8 cellular contexts compared by ENCODE assay signal in genomic region chr2:233419626-233420431, GRCh38.
DNase-seq lines count a peak whose midpoint lies in the region; ATAC-seq and TF ChIP-seq lines count a peak whose summit lies in the region.

No MANE protein-coding gene starts in this region.

- TF ChIP-seq CTCF in heart right ventricle (IDR thresholded peaks at IDR 0.05) = no peak

- peaks cover 76% of the 10 kb centered on the region for H3K36me3 Mint-ChIP-seq in activated CD4-positive, alpha-beta T cell treated with anti-CD3 and anti-CD28 coated beads, Interleukin-2, amount 10 ng/mL, durations not matched to agents 7 days and 5 days (ENCODE audit: low read depth)

- no peak overlapping the region for H2BK120ac ChIP-seq in neuronal stem cell (ENCODE audit: low read depth, low read length)

- 28 to 32% methylated on average over 10 of the region's 10 CpGs for WGBS in heart right ventricle, 2 donors
- WGBS in neuronal stem cell (ENCODE audit: extremely low coverage in 2 of 2, insufficient read length in 2 of 2, insufficient replicate concordance in 1 of 2), 2 donors = no CpG with 5 or more reads among the region's 10 CpGs

- H3K27me3 ChIP-seq in heart right ventricle = no peaks in the 10 kb centered on the region
- H3K27me3 ChIP-seq in subcutaneous abdominal adipose tissue (ENCODE audit: control insufficient read depth in 5 of 5, insufficient read depth in 4 of 5, low read length in 5 of 5) = no peaks in the 10 kb centered on the region
- H3K27me3 ChIP-seq in neuronal stem cell (ENCODE audit: control insufficient read depth in 3 of 3, insufficient read depth in 3 of 3, low read depth in 1 of 3, low read length in 3 of 3) = no peaks in the 10 kb centered on the region

- DNase-seq in NK-92 treated with Interleukin-12 subunit alpha and Interleukin-12 subunit beta, amount 100 ng/mL, for 24 hours (lab: John Stamatoyannopoulos, UW) = peak; percentile 25
- DNase-seq in NK-92 (lab: John Stamatoyannopoulos, UW; ENCODE audit: unreplicated experiment) = no peak
- peak; percentile 70 for DNase-seq in activated CD4-positive, alpha-beta T cell treated with anti-CD3 and anti-CD28 coated beads, Interleukin-2, amount 10 ng/mL, durations not matched to agents 7 days and 5 days
- no peak for DNase-seq in heart right ventricle
- no peak for DNase-seq in DMS 273 treated with DMSO at 0.1 percent for 48 hours (lab: John Stamatoyannopoulos, UW)
- DNase-seq in neuronal stem cell (ENCODE audit: low spot score) = no peak

- H3K4me1 ChIP-seq in heart right ventricle = peaks cover 11 to 81% (median 74%) of the 10 kb centered on the region in 9 donors
- peaks cover 3 to 63% (median 47%) of the 10 kb centered on the region in 5 donors for H3K4me1 ChIP-seq in subcutaneous abdominal adipose tissue (ENCODE audit: control insufficient read depth in 5 of 5, insufficient read depth in 5 of 5, low read length in 5 of 5)
- peaks cover 6 to 12% of the 10 kb centered on the region in 2 donors for H3K4me1 ChIP-seq in neuronal stem cell (ENCODE audit: control insufficient read depth in 2 of 2, insufficient read depth in 1 of 2, low read depth in 1 of 2, low read length in 2 of 2)

- no peak overlapping the region for H2BK5ac ChIP-seq in neuronal stem cell (ENCODE audit: low read length)

- no peak overlapping the region for H2BK12ac ChIP-seq in neuronal stem cell (ENCODE audit: low read length)

- H4K8ac ChIP-seq in neuronal stem cell (ENCODE audit: low read depth, low read length) = no peak overlapping the region

- H3K23ac ChIP-seq in neuronal stem cell (ENCODE audit: low read depth, low read length, poor library complexity) = no peak overlapping the region

- peak overlapping the region in 9 of 10 donors; percentile 18 to 59 (median 57) for H3K4me3 ChIP-seq in heart right ventricle
- peak overlapping the region in 4 of 5 donors; percentile 17 to 55 (median 48) for H3K4me3 ChIP-seq in subcutaneous abdominal adipose tissue (ENCODE audit: low read depth in 1 of 5, low read length in 5 of 5)
- H3K4me3 ChIP-seq in neuronal stem cell (ENCODE audit: low read length in 2 of 2) = no peak overlapping the region

- H3K27ac Mint-ChIP-seq in activated CD4-positive, alpha-beta T cell treated with anti-CD3 and anti-CD28 coated beads, Interleukin-2, amount 10 ng/mL, durations not matched to agents 7 days and 5 days = peak overlapping the region; percentile 93

- no peak overlapping the region for H3K18ac ChIP-seq in neuronal stem cell (ENCODE audit: low read length)

- ATAC-seq in heart right ventricle (peak in 5 of 8 donors; percentile 35 to 67 (median 55)), HG02623 (IDR thresholded peaks at IDR 0.05; ENCODE audit: unreplicated experiment) (no peak)

- CTCF ChIA-PET in activated CD4-positive, alpha-beta T cell treated with anti-CD3 and anti-CD28 coated beads, Interleukin-2, amount 10 ng/mL, durations not matched to agents 7 days and 5 days (lab: Charles Lee) = interaction anchor here (1.1 to 4.8 kb wide), 6 partner anchors 9 to 42 kb away, joined by 3 to 32 read pairs (median 6); no protein-coding TSS in a partner anchor

- no peak overlapping the region for H2AK5ac ChIP-seq in neuronal stem cell (ENCODE audit: low read depth, low read length)

- POLR2A ChIA-PET in activated CD4-positive, alpha-beta T cell treated with anti-CD3 and anti-CD28 coated beads, Interleukin-2, amount 10 ng/mL, durations not matched to agents 7 days and 5 days (lab: Charles Lee) = no interaction called here

- H4K91ac ChIP-seq in neuronal stem cell (ENCODE audit: low read depth, low read length, poor library complexity) = no peak overlapping the region

- no peaks in the 10 kb centered on the region for H3K27me3 Mint-ChIP-seq in activated CD4-positive, alpha-beta T cell treated with anti-CD3 and anti-CD28 coated beads, Interleukin-2, amount 10 ng/mL, durations not matched to agents 7 days and 5 days

- peaks cover 3% of the 10 kb centered on the region for H3K79me1 ChIP-seq in neuronal stem cell (ENCODE audit: low read depth, low read length)

- peak overlapping the region; percentile 76 for H3K4me3 Mint-ChIP-seq in activated CD4-positive, alpha-beta T cell treated with anti-CD3 and anti-CD28 coated beads, Interleukin-2, amount 10 ng/mL, durations not matched to agents 7 days and 5 days

- no peak overlapping the region for H3K4me2 ChIP-seq in neuronal stem cell (ENCODE audit: insufficient read depth, low read length, poor library complexity, severe bottlenecking)

- H2BK15ac ChIP-seq in neuronal stem cell (ENCODE audit: low read length) = no peak overlapping the region

- no peak overlapping the region for H2AFZ ChIP-seq in neuronal stem cell (ENCODE audit: low read length)

- peaks cover 95% of the 10 kb centered on the region for H3K4me1 Mint-ChIP-seq in activated CD4-positive, alpha-beta T cell treated with anti-CD3 and anti-CD28 coated beads, Interleukin-2, amount 10 ng/mL, durations not matched to agents 7 days and 5 days

- intact Hi-C loops in heart right ventricle (cut with DNase I) = loop anchor here in 1 of 10 donors (2.0 kb wide), 1 partner anchor 17 kb away; no protein-coding TSS in a partner anchor

- H3K4ac ChIP-seq in neuronal stem cell (ENCODE audit: low read length) = no peak overlapping the region

- H3K9ac ChIP-seq in subcutaneous abdominal adipose tissue (ENCODE audit: low read length in 5 of 5) = peak overlapping the region in 1 of 5 donors; percentile 40
- H3K9ac ChIP-seq in neuronal stem cell (ENCODE audit: low read depth, low read length, poor library complexity) = no peak overlapping the region

- H3K27ac ChIP-seq in heart right ventricle (peak overlapping the region; percentile 72 to 94 (median 90)), subcutaneous abdominal adipose tissue (ENCODE audit: low read depth, low read length) (peak overlapping the region; percentile 54), neuronal stem cell (replicated peaks; ENCODE audit: low read length) (no peak overlapping the region)

- no peak overlapping the region for H3K14ac ChIP-seq in neuronal stem cell (ENCODE audit: low read length)

- H3K9me3 ChIP-seq in heart right ventricle = no peaks in the 10 kb centered on the region
- H3K9me3 ChIP-seq in subcutaneous abdominal adipose tissue (ENCODE audit: control insufficient read depth in 5 of 5, low read length in 5 of 5) = no peaks in the 10 kb centered on the region
- no peaks in the 10 kb centered on the region for H3K9me3 ChIP-seq in neuronal stem cell (replicated peaks in 1 of 2; ENCODE audit: control insufficient read depth in 2 of 2, insufficient read depth in 1 of 2, low read depth in 1 of 2, low read length in 2 of 2)

- H3K36me3 ChIP-seq in heart right ventricle (peaks cover 0 to 8% (median 0%) of the 10 kb centered on the region in 9 donors), subcutaneous abdominal adipose tissue (ENCODE audit: control insufficient read depth in 5 of 5, insufficient read depth in 5 of 5, low read length in 5 of 5) (peaks cover 0 to 5% (median 0%) of the 10 kb centered on the region in 5 donors), neuronal stem cell (replicated peaks in 1 of 2; ENCODE audit: control insufficient read depth in 2 of 2, insufficient read depth in 2 of 2, low read length in 2 of 2) (no peaks in the 10 kb centered on the region)

- H3K9me3 Mint-ChIP-seq in activated CD4-positive, alpha-beta T cell treated with anti-CD3 and anti-CD28 coated beads, Interleukin-2, amount 10 ng/mL, durations not matched to agents 7 days and 5 days = peaks cover 8% of the 10 kb centered on the region

Comparison
In these comparisons a context has a peak if more than half of its experiments do, and no peak if none do; other contexts are left out.
1. DNase-seq: peak in NK-92 treated with Interleukin-12 subunit alpha and Interleukin-12 subunit beta, amount 100 ng/mL, for 24 hours (single experiment) and activated CD4-positive, alpha-beta T cell treated with anti-CD3 and anti-CD28 coated beads, Interleukin-2, amount 10 ng/mL, durations not matched to agents 7 days and 5 days (single experiment); none in NK-92 (single experiment), heart right ventricle (0 of 2), DMS 273 treated with DMSO at 0.1 percent for 48 hours (single experiment) and neuronal stem cell (single experiment).
2. H3K4me3 ChIP-seq: peak in heart right ventricle (9 of 10) and subcutaneous abdominal adipose tissue (4 of 5); none in neuronal stem cell (0 of 2).